Comparison of ENCODE assay signal across 9 cellular contexts in the genomic region with DNA sequence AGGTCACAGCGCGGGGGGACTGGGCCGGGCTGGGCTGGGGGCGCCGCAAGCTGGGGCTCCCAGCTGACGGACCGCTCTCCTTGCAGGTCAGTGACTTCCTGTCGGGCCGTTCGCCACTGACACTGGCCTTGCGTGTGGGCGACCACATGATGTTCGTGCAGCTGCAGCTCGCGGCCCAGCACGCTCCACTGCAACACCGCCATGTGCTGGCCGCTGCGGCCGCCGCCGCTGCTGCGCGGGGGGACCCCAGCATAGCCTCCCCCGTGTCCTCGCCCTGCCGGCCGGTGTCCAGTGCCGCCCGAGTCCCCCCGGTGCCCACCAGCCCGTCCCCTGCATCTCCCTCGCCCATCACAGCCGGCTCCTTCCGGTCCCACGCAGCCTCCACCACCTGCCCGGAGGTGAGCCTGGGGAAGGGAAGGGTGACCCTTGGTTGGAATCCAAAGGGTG. TPM values are rescaled to one million over a fixed set of nuclear protein-coding genes. Genes with fewer than 3 reads are reported as not detected.
DNase-seq lines count a peak whose midpoint lies in the region; ATAC-seq and TF ChIP-seq lines count a peak whose summit lies in the region.
"Had no signal": no experiment of that assay in that cellular context is flagged by ENCODE, and none has a peak within 500 bp of the region (broad histone marks: within the 10 kb centered on the region; RNA-seq: fewer than 3 reads in every experiment).

No MANE protein-coding gene starts in this region.

- H3K9ac ChIP-seq in mesendoderm (ENCODE audit: low read length), result no peak overlapping the region

- TF ChIP-seq CTCF in tibial nerve (IDR thresholded peaks at IDR 0.05) (no peak), OCI-LY7 (conservative IDR thresholded peaks at IDR 0.05; ENCODE audit: low read length) (no peak)

- no peak for TF ChIP-seq EP300 in tibial nerve (IDR thresholded peaks at IDR 0.05)

- ATAC-seq in activated CD8-positive, alpha-beta memory T cell treated with anti-CD3 and anti-CD28 coated beads, Interleukin-2, amount 10 ng/mL, durations not matched to agents 7 days and 5 days, result no peak
- no peak for ATAC-seq in HG03457 (IDR thresholded peaks at IDR 0.05; ENCODE audit: unreplicated experiment)

- no peak for DNase-seq in activated CD8-positive, alpha-beta memory T cell treated with anti-CD3 and anti-CD28 coated beads, Interleukin-2, amount 10 ng/mL, durations not matched to agents 7 days and 5 days
- no peak for DNase-seq in activated CD8-positive, alpha-beta memory T cell treated with anti-CD3 and anti-CD28 coated beads, Interleukin-2, amount 50 U/mL, for 4 hours
- DNase-seq in mesendoderm (no peak), tibial nerve (ENCODE audit: low spot score in 2 of 2) (no peak), OCI-LY7 (ENCODE audit: low spot score) (no peak), OCI-M1 (lab: John Stamatoyannopoulos, UW) (no peak)

- no peak overlapping the region for H3K18ac ChIP-seq in mesendoderm (ENCODE audit: low read length)

- no peak overlapping the region for H3K4me3 Mint-ChIP-seq in activated CD8-positive, alpha-beta memory T cell treated with anti-CD3 and anti-CD28 coated beads, Interleukin-2, amount 10 ng/mL, durations not matched to agents 7 days and 5 days

- no peak overlapping the region for H2BK15ac ChIP-seq in mesendoderm (replicated peaks; ENCODE audit: low read depth)

- TF ChIP-seq POLR2A in tibial nerve (IDR thresholded peaks at IDR 0.05), result no peak

- H3K4me1 Mint-ChIP-seq in activated CD8-positive, alpha-beta memory T cell treated with anti-CD3 and anti-CD28 coated beads, Interleukin-2, amount 10 ng/mL, durations not matched to agents 7 days and 5 days, result peaks cover 30% of the 10 kb centered on the region

- WGBS in mesendoderm (ENCODE audit: extremely low coverage, insufficient coverage, low lambda C conversion rate), result no CpG with 5 or more reads among the region's 37 CpGs
- 60 to 65% methylated on average over 30 to 31 of the region's 37 CpGs for WGBS in tibial nerve, 2 donors

- H3K4me3 ChIP-seq in mesendoderm (ENCODE audit: low read length), result no peak overlapping the region
- H3K4me3 ChIP-seq in tibial nerve, result peak overlapping the region in 3 of 4 donors; percentile 45 to 99 (median 91)
- H3K4me3 ChIP-seq in OCI-LY7 (ENCODE audit: low read depth, low read length, poor library complexity, severe bottlenecking), result no peak overlapping the region

- H3K79me2 ChIP-seq in mesendoderm (ENCODE audit: control insufficient read depth, insufficient read depth, low read length) (peaks cover 63% of the 10 kb centered on the region), OCI-LY7 (ENCODE audit: insufficient read depth, low read depth, low read length) (peaks cover 45% of the 10 kb centered on the region; the same call in 1 of the 2 replicates)

- no peak overlapping the region for H2AFZ ChIP-seq in OCI-LY7 (ENCODE audit: low read length)

- H3K9me3 ChIP-seq in tibial nerve (no peaks in the 10 kb centered on the region), OCI-LY7 (ENCODE audit: low read length) (no peaks in the 10 kb centered on the region)

- BruUV-seq in OCI-LY7 (replicated peaks; lab: Mats Ljungman, UMichigan), result no TSS peak

- H3K36me3 ChIP-seq in mesendoderm (ENCODE audit: control insufficient read depth, insufficient read depth, low read length) (peaks cover 22% of the 10 kb centered on the region), tibial nerve (peaks cover 7 to 44% (median 24%) of the 10 kb centered on the region in 3 donors), OCI-LY7 (ENCODE audit: insufficient read depth, low read length) (peaks cover 78% of the 10 kb centered on the region)

- H3K36me3 Mint-ChIP-seq in activated CD8-positive, alpha-beta memory T cell treated with anti-CD3 and anti-CD28 coated beads, Interleukin-2, amount 10 ng/mL, durations not matched to agents 7 days and 5 days, result peaks cover 37% of the 10 kb centered on the region

- H4K20me1 ChIP-seq in OCI-LY7 (ENCODE audit: insufficient read depth, low read length), result 0 out of 2 replicates have a peak, but pooled peaks cover 7% of the 10 kb centered on the region

- no peaks in the 10 kb centered on the region for H3K9me2 ChIP-seq in OCI-LY7 (ENCODE audit: insufficient read depth, low read length)

- H3K23ac ChIP-seq in mesendoderm (ENCODE audit: low read length), result no peak overlapping the region

- H2BK5ac ChIP-seq in mesendoderm (ENCODE audit: low read length), result no peak overlapping the region

- intact Hi-C loops in OCI-LY7 (cut with micrococcal nuclease; ENCODE audit: unreplicated experiment), result no loop called here

- H3K27me3 ChIP-seq in mesendoderm (ENCODE audit: insufficient read depth, low read length, poor library complexity) (no peaks in the 10 kb centered on the region), tibial nerve (no peaks in the 10 kb centered on the region)

- H2AK5ac ChIP-seq in mesendoderm (ENCODE audit: low read length), result no peak overlapping the region

- H3K9me3 Mint-ChIP-seq in activated CD8-positive, alpha-beta memory T cell treated with anti-CD3 and anti-CD28 coated beads, Interleukin-2, amount 10 ng/mL, durations not matched to agents 7 days and 5 days (ENCODE audit: low read depth), result no peaks in the 10 kb centered on the region
- H3K9me3 Mint-ChIP-seq: activated naive CD8-positive, alpha-beta T cell treated with anti-CD3 and anti-CD28 coated beads, Interleukin-2, amount 10 ng/mL, durations not matched to agents 7 days and 5 days had no signal

- H3K4ac ChIP-seq in mesendoderm (ENCODE audit: low read depth, low read length), result no peak overlapping the region

- no peak overlapping the region for H2BK120ac ChIP-seq in mesendoderm (ENCODE audit: low read depth, low read length)

- H3K4me1 ChIP-seq in mesendoderm (ENCODE audit: control insufficient read depth, low read depth, low read length) (no peaks in the 10 kb centered on the region), tibial nerve (peaks cover 0 to 83% (median 63%) of the 10 kb centered on the region in 4 donors), OCI-LY7 (ENCODE audit: insufficient read depth, low read length, poor library complexity, severe bottlenecking) (peaks cover 44% of the 10 kb centered on the region)

- H3K4me2 ChIP-seq in mesendoderm (ENCODE audit: low read length), result no peak overlapping the region
- H3K4me2 ChIP-seq in OCI-LY7 (ENCODE audit: low read length), result no peak overlapping the region

- H3K56ac ChIP-seq in mesendoderm (ENCODE audit: low read length), result peak overlapping the region; percentile 22

- no peak overlapping the region for H4K5ac ChIP-seq in mesendoderm (ENCODE audit: low read length)

- CTCF ChIA-PET in activated CD8-positive, alpha-beta memory T cell treated with anti-CD3 and anti-CD28 coated beads, Interleukin-2, amount 10 ng/mL, durations not matched to agents 7 days and 5 days (lab: Charles Lee), result interaction anchor here (1.9 to 17.8 kb wide), 3 partner anchors 8 to 13 kb away, joined by 12 to 723 read pairs (median 88); a partner anchor contains a TSS
- CTCF ChIA-PET in OCI-LY7 (lab: Charles Lee; ENCODE audit: unreplicated experiment), result no interaction called here

- no peaks in the 10 kb centered on the region for H3K27me3 Mint-ChIP-seq in activated CD8-positive, alpha-beta memory T cell treated with anti-CD3 and anti-CD28 coated beads, Interleukin-2, amount 10 ng/mL, durations not matched to agents 7 days and 5 days
- H3K27me3 Mint-ChIP-seq: activated naive CD8-positive, alpha-beta T cell treated with anti-CD3 and anti-CD28 coated beads, Interleukin-2, amount 10 ng/mL, durations not matched to agents 7 days and 5 days had no signal

- H3K27ac Mint-ChIP-seq in activated CD8-positive, alpha-beta memory T cell treated with anti-CD3 and anti-CD28 coated beads, Interleukin-2, amount 10 ng/mL, durations not matched to agents 7 days and 5 days, result peak overlapping the region; percentile 68

- H4K8ac ChIP-seq in mesendoderm (ENCODE audit: low read depth, low read length), result no peak overlapping the region

- POLR2A ChIA-PET in OCI-LY7 (lab: Charles Lee), result interaction anchor here (1.7 kb wide), 1 partner anchor 15 kb away, joined by 13 read pairs; a partner anchor contains a TSS

- H3K27ac ChIP-seq in cingulate gyrus (ENCODE audit: low read depth, low read length), result peak overlapping the region; percentile 98
- no peak overlapping the region for H3K27ac ChIP-seq in mesendoderm (ENCODE audit: low read depth, low read length)
- peak overlapping the region; percentile 94 to 100 (median 98) for H3K27ac ChIP-seq in tibial nerve
- no peak overlapping the region for H3K27ac ChIP-seq in OCI-LY7 (ENCODE audit: low read depth, low read length, poor library complexity, severe bottlenecking)

- H3K79me1 ChIP-seq in mesendoderm (ENCODE audit: low read length), result peaks cover 15% of the 10 kb centered on the region

RNA-seq across cellular contexts. Expression of a gene that starts 5.7 kb away (rescaled TPM):
- 10 to 100 TPM; 73.3 to 88.6 TPM for total RNA-seq in activated CD8-positive, alpha-beta memory T cell treated with anti-CD3 and anti-CD28 coated beads, Interleukin-2, amount 10 ng/mL, durations not matched to agents 7 days and 5 days
- polyA plus RNA-seq in mesendoderm (2013, experiment 1 of 2), result 133 TPM
- 131 TPM for polyA plus RNA-seq in mesendoderm (2013, experiment 2 of 2)
- total RNA-seq in tibial nerve (10 to 100 TPM; 17.4 to 51.9 (median 39.4) TPM), OCI-LY7 (2022) (70.9 and 75.8 TPM in 2 replicates)
- 11.7 and 20.3 TPM in 2 replicates for total RNA-seq in OCI-LY7 (2014; rRNA removed; shearing (Covaris generic))

RNA-seq across cellular contexts. Expression of a gene that starts 12.6 kb away (rescaled TPM):
- total RNA-seq in activated CD8-positive, alpha-beta memory T cell treated with anti-CD3 and anti-CD28 coated beads, Interleukin-2, amount 10 ng/mL, durations not matched to agents 7 days and 5 days, result 100 to 1,000 TPM; 190 to 221 TPM
- 127 TPM for polyA plus RNA-seq in mesendoderm (2013, experiment 1 of 2)
- polyA plus RNA-seq in mesendoderm (2013, experiment 2 of 2), result 122 TPM
- total RNA-seq in tibial nerve (100 to 1,000 TPM in 3 of 4 donors, 10 to 100 TPM in 1; 67.5 to 140 (median 127) TPM), OCI-LY7 (2022) (207 and 266 TPM in 2 replicates)
- total RNA-seq in OCI-LY7 (2014; rRNA removed; shearing (Covaris generic)), result 51.8 and 82.1 TPM in 2 replicates

RNA-seq across cellular contexts. Expression of a gene that starts 15.0 kb away (rescaled TPM):
- 100 to 1,000 TPM; 189 to 210 TPM for total RNA-seq in activated CD8-positive, alpha-beta memory T cell treated with anti-CD3 and anti-CD28 coated beads, Interleukin-2, amount 10 ng/mL, durations not matched to agents 7 days and 5 days
- polyA plus RNA-seq in mesendoderm (2013, experiment 1 of 2), result 93.3 TPM
- 93.6 TPM for polyA plus RNA-seq in mesendoderm (2013, experiment 2 of 2)
- 100 to 1,000 TPM; 389 to 640 (median 576) TPM for total RNA-seq in tibial nerve
- total RNA-seq in OCI-LY7 (2014; rRNA removed; shearing (Covaris generic)), result 278 and 287 TPM in 2 replicates
- 309 and 321 TPM in 2 replicates for total RNA-seq in OCI-LY7 (2022)

RNA-seq across cellular contexts. Expression of a gene that starts 16.3 kb away (rescaled TPM):
- under 1 TPM; 0.29 to 0.52 TPM for total RNA-seq in activated CD8-positive, alpha-beta memory T cell treated with anti-CD3 and anti-CD28 coated beads, Interleukin-2, amount 10 ng/mL, durations not matched to agents 7 days and 5 days
- 3.2 TPM for polyA plus RNA-seq in mesendoderm (2013, experiment 1 of 2)
- polyA plus RNA-seq in mesendoderm (2013, experiment 2 of 2), result 3.5 TPM
- 1 to 10 TPM in 2 of 4 donors, under 1 TPM in 2; 0.22 to 3.9 (median 1.4) TPM for total RNA-seq in tibial nerve
- total RNA-seq in OCI-LY7 (2014; rRNA removed; shearing (Covaris generic)), result 0.09 and 0.33 TPM in 2 replicates
- 0.13 and 0.18 TPM in 2 replicates for total RNA-seq in OCI-LY7 (2022)

RNA-seq across cellular contexts. Expression of a gene that starts 21.2 kb away (rescaled TPM):
- 10 to 100 TPM; 54.7 to 60.3 TPM for total RNA-seq in activated CD8-positive, alpha-beta memory T cell treated with anti-CD3 and anti-CD28 coated beads, Interleukin-2, amount 10 ng/mL, durations not matched to agents 7 days and 5 days
- polyA plus RNA-seq in mesendoderm (2013, experiment 1 of 2), result 55.7 TPM
- polyA plus RNA-seq in mesendoderm (2013, experiment 2 of 2), result 57.0 TPM
- 10 to 100 TPM; 25.5 to 80.7 (median 52.0) TPM for total RNA-seq in tibial nerve
- total RNA-seq in OCI-LY7 (2014; rRNA removed; shearing (Covaris generic)), result 52.6 and 53.2 TPM in 2 replicates
- 79.8 and 81.5 TPM in 2 replicates for total RNA-seq in OCI-LY7 (2022)

Comparison
In these comparisons a context has a peak if more than half of its experiments do, and no peak if none do; other contexts are left out.
1. H3K27ac ChIP-seq: peak in cingulate gyrus (single experiment) and tibial nerve (4 of 4); none in mesendoderm (single experiment) and OCI-LY7 (single experiment).
2. H3K4me3 ChIP-seq: peak in tibial nerve (3 of 4); none in mesendoderm (single experiment) and OCI-LY7 (single experiment).